Comparison of ENCODE assay signal across 8 cellular contexts in the genomic region with DNA sequence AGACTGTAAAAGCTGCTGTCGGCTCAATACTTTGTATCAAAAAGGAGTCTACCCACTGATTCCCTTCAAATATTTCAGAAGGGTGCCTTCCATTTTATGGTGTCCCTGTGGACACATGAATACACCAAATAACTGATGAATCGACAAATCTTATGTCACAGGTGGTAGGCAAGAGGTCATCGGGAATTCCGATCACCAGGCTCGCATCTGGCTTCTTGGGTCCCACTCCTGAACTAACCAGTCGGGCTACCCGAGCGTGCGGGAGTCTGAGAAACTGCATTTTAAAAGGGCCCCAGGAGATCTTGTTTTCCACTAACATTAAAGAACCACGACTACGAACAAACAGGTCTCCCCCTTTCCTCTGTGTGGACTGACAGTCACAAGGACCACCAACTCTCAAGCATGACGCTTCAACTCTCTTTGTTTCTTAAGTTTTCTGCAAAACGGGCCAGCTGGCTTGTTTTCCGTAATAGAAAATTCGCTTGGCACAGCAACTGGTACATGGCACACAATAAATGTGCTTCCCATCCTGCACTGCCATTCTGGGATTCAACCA. TPM values are rescaled to one million over a fixed set of nuclear protein-coding genes. Genes with fewer than 3 reads are reported as not detected.
A peak's percentile ranks its signal among the peaks of the same experiment; 100 is the strongest.
DNase-seq lines count a peak whose midpoint lies in the region; ATAC-seq and TF ChIP-seq lines count a peak whose summit lies in the region.

No MANE protein-coding gene starts in this region.

- H3K27me3 ChIP-seq in left lung (no peaks in the 10 kb centered on the region), thoracic aorta (replicated peaks; ENCODE audit: insufficient read depth) (no peaks in the 10 kb centered on the region)

- peak overlapping the region; percentile 98 for H3K27ac Mint-ChIP-seq in activated CD4-positive, alpha-beta T cell treated with anti-CD3 and anti-CD28 coated beads, Interleukin-2, amount 10 ng/mL, durations not matched to agents 24 days and 14 days
- peak overlapping the region; percentile 96 for H3K27ac Mint-ChIP-seq in activated naive CD8-positive, alpha-beta T cell treated with anti-CD3 and anti-CD28 coated beads for 36 hours

- H3K4me3 ChIP-seq in left lung = peak overlapping the region; percentile 89 to 95
- H3K4me3 ChIP-seq in thoracic aorta = peak overlapping the region; percentile 97

- ATAC-seq in left lung (no peak), thoracic aorta (ENCODE audit: insufficient number of reproducible peaks, low FRiP score, low read depth) (no peak), HG03460 (IDR thresholded peaks at IDR 0.05; ENCODE audit: unreplicated experiment) (no peak), GM21381 (IDR thresholded peaks at IDR 0.05; ENCODE audit: unreplicated experiment) (no peak)

- H3K4me3 Mint-ChIP-seq in activated CD4-positive, alpha-beta T cell treated with anti-CD3 and anti-CD28 coated beads, Interleukin-2, amount 10 ng/mL, durations not matched to agents 24 days and 14 days = peak overlapping the region; percentile 97
- peak overlapping the region; percentile 92 for H3K4me3 Mint-ChIP-seq in activated naive CD8-positive, alpha-beta T cell treated with anti-CD3 and anti-CD28 coated beads for 36 hours

- H3K27ac ChIP-seq in left lung = peak overlapping the region in 1 of 2 donors; percentile 91
- peak overlapping the region; percentile 97 for H3K27ac ChIP-seq in thoracic aorta

- H3K4me1 ChIP-seq in left lung (peaks cover 0 to 45% of the 10 kb centered on the region in 2 donors), thoracic aorta (ENCODE audit: control insufficient read depth in 1 of 2, low read depth in 2 of 2) (peaks cover 16 to 34% of the 10 kb centered on the region in 2 donors)

- H3K36me3 ChIP-seq in left lung = no peaks in the 10 kb centered on the region
- no peaks in the 10 kb centered on the region for H3K36me3 ChIP-seq in thoracic aorta

- intact Hi-C loops in activated CD4-positive, alpha-beta T cell treated with anti-CD3 and anti-CD28 coated beads, Interleukin-2, amount 10 ng/mL, durations not matched to agents 24 days and 14 days (cut with micrococcal nuclease) = loop anchor here (5.0 to 10.0 kb wide), 4 partner anchors 100 to 730 kb away; a partner anchor contains a TSS
- intact Hi-C loops in left lung (cut with DNase I) = no loop called here

- peaks cover 37% of the 10 kb centered on the region for H3K4me1 Mint-ChIP-seq in activated CD4-positive, alpha-beta T cell treated with anti-CD3 and anti-CD28 coated beads, Interleukin-2, amount 10 ng/mL, durations not matched to agents 24 days and 14 days
- peaks cover 32% of the 10 kb centered on the region for H3K4me1 Mint-ChIP-seq in activated naive CD8-positive, alpha-beta T cell treated with anti-CD3 and anti-CD28 coated beads for 36 hours

- DNase-seq in activated CD4-positive, alpha-beta T cell treated with anti-CD3 and anti-CD28 coated beads, Interleukin-2, amount 10 ng/mL, durations not matched to agents 24 days and 14 days = no peak
- DNase-seq in activated CD4-positive, alpha-beta T cell treated with anti-CD3 and anti-CD28 coated beads for 1 hour = no peak
- no peak for DNase-seq in activated naive CD8-positive, alpha-beta T cell treated with anti-CD3 and anti-CD28 coated beads for 36 hours
- DNase-seq in left lung (no peak), thoracic aorta (ENCODE audit: low spot score) (no peak), SIG-M5 (lab: John Stamatoyannopoulos, UW) (no peak)

- H3K9me3 ChIP-seq in left lung (no peaks in the 10 kb centered on the region), thoracic aorta (no peaks in the 10 kb centered on the region)

- H3K27me3 Mint-ChIP-seq in activated CD4-positive, alpha-beta T cell treated with anti-CD3 and anti-CD28 coated beads, Interleukin-2, amount 10 ng/mL, durations not matched to agents 24 days and 14 days = peaks cover 2% of the 10 kb centered on the region
- H3K27me3 Mint-ChIP-seq in activated naive CD8-positive, alpha-beta T cell treated with anti-CD3 and anti-CD28 coated beads for 36 hours = no peaks in the 10 kb centered on the region

- TF ChIP-seq CTCF in left lung (IDR thresholded peaks at IDR 0.05) = no peak
- TF ChIP-seq CTCF in thoracic aorta (IDR thresholded peaks at IDR 0.05) = no peak

- peaks cover 15% of the 10 kb centered on the region for H3K36me3 Mint-ChIP-seq in activated CD4-positive, alpha-beta T cell treated with anti-CD3 and anti-CD28 coated beads, Interleukin-2, amount 10 ng/mL, durations not matched to agents 24 days and 14 days (ENCODE audit: low read depth)
- peaks cover 12% of the 10 kb centered on the region for H3K36me3 Mint-ChIP-seq in activated naive CD8-positive, alpha-beta T cell treated with anti-CD3 and anti-CD28 coated beads for 36 hours

- no peaks in the 10 kb centered on the region for H3K9me3 Mint-ChIP-seq in activated CD4-positive, alpha-beta T cell treated with anti-CD3 and anti-CD28 coated beads, Interleukin-2, amount 10 ng/mL, durations not matched to agents 24 days and 14 days
- peaks cover 2% of the 10 kb centered on the region for H3K9me3 Mint-ChIP-seq in activated naive CD8-positive, alpha-beta T cell treated with anti-CD3 and anti-CD28 coated beads for 36 hours

RNA-seq across cellular contexts. Expression of a gene that starts 0.9 kb away (rescaled TPM):
- 126 and 130 TPM in 2 replicates for total RNA-seq in activated CD4-positive, alpha-beta T cell treated with anti-CD3 and anti-CD28 coated beads, Interleukin-2, amount 10 ng/mL, durations not matched to agents 24 days and 14 days
- total RNA-seq in activated naive CD8-positive, alpha-beta T cell treated with anti-CD3 and anti-CD28 coated beads for 36 hours = 100 to 1,000 TPM; 109 to 117 TPM
- 10 to 100 TPM; 53.1 to 71.8 TPM for total RNA-seq in left lung
- total RNA-seq in thoracic aorta = 10 to 100 TPM; 39.1 to 64.8 TPM

RNA-seq across cellular contexts. Expression of a gene that starts 1.2 kb away (rescaled TPM):
- total RNA-seq in activated CD4-positive, alpha-beta T cell treated with anti-CD3 and anti-CD28 coated beads, Interleukin-2, amount 10 ng/mL, durations not matched to agents 24 days and 14 days = 33.0 and 36.6 TPM in 2 replicates
- total RNA-seq in activated naive CD8-positive, alpha-beta T cell treated with anti-CD3 and anti-CD28 coated beads for 36 hours = 10 to 100 TPM; 27.2 to 30.5 TPM
- total RNA-seq in left lung = 10 to 100 TPM; 32.5 to 36.6 TPM
- 10 to 100 TPM; 28.7 to 32.5 TPM for total RNA-seq in thoracic aorta
